ENCODE assay signal across 20 cellular contexts in genomic region chr9:12648921-12649320, GRCh38. TPM values are rescaled to one million over a fixed set of nuclear protein-coding genes. Genes with fewer than 3 reads are reported as not detected.
DNase-seq lines count a peak whose midpoint lies in the region; ATAC-seq, FAIRE-seq and TF ChIP-seq lines count a peak whose summit lies in the region.
"Had no signal": no experiment of that assay in that cellular context is flagged by ENCODE, and none has a peak within 500 bp of the region (broad histone marks: within the 10 kb centered on the region; RNA-seq: fewer than 3 reads in every experiment).

No MANE protein-coding gene starts in this region.

- H3K27me3 ChIP-seq in SK-N-SH (ENCODE audit: insufficient read depth), result no peaks in the 10 kb centered on the region
- no peaks in the 10 kb centered on the region for H3K27me3 ChIP-seq in neuron (ENCODE audit: insufficient read depth, low read length)

- H3K27me3 Mint-ChIP-seq in stimulated activated naive B cell treated with anti-CD40 and anti-IgM and Interleukin-4, amounts not matched to agents 10 μg/mL and 1 μg/mL and 100 μg/mL, for 72 hours, result no peaks in the 10 kb centered on the region
- H3K27me3 Mint-ChIP-seq: CD4-positive, CD25-positive, alpha-beta regulatory T cell; CD8-positive, alpha-beta memory T cell had no signal

- H3K4me3 Mint-ChIP-seq in stimulated activated naive B cell treated with anti-CD40 and anti-IgM and Interleukin-4, amounts not matched to agents 10 μg/mL and 1 μg/mL and 100 μg/mL, for 72 hours, result no peak overlapping the region
- H3K4me3 Mint-ChIP-seq: CD4-positive, CD25-positive, alpha-beta regulatory T cell; CD8-positive, alpha-beta memory T cell had no signal

- CTCF ChIA-PET in SK-N-SH (lab: Yijun Ruan, JAX), result interaction anchor here (1.3 to 2.1 kb wide), 3 partner anchors 9 to 53 kb away, joined by 3 to 13 read pairs (median 4); no protein-coding TSS in a partner anchor

- H3K4me3 ChIP-seq in SK-N-SH (ENCODE audit: low read depth in 2 of 2, low read length in 1 of 2), result no peak overlapping the region
- no peak overlapping the region for H3K4me3 ChIP-seq in neuron (ENCODE audit: low read length)
- H3K4me3 ChIP-seq: GM12878, GM23248 had no signal

- H2AFZ ChIP-seq in SK-N-SH (ENCODE audit: low read depth) (no peak overlapping the region), neuron (ENCODE audit: low read depth, low read length) (peak overlapping the region; percentile 46)
- H2AFZ ChIP-seq: GM23248 had no signal

- H4K20me1 ChIP-seq in SK-N-SH (ENCODE audit: insufficient read depth), result no peaks in the 10 kb centered on the region

- no peaks in the 10 kb centered on the region for H3K36me3 Mint-ChIP-seq in stimulated activated naive B cell treated with anti-CD40 and anti-IgM and Interleukin-4, amounts not matched to agents 10 μg/mL and 1 μg/mL and 100 μg/mL, for 72 hours
- H3K36me3 Mint-ChIP-seq: CD4-positive, CD25-positive, alpha-beta regulatory T cell; CD8-positive, alpha-beta memory T cell had no signal

- WGBS in SK-N-SH (ENCODE audit: low lambda C conversion rate), result 33% methylated on average over 1 of the region's 1 CpG

- H3K9me3 ChIP-seq in SK-N-SH (no peaks in the 10 kb centered on the region), neuron (ENCODE audit: low read length) (no peaks in the 10 kb centered on the region)

- H3K4me1 ChIP-seq in SK-N-SH (ENCODE audit: control insufficient read depth in 1 of 2, insufficient read depth in 2 of 2, low read depth in 1 of 2, low read length in 1 of 2) (peaks cover 0 to 4% of the 10 kb centered on the region in 2 experiments; a peak in 1 of 4 replicates), neuron (ENCODE audit: insufficient read depth, low read length) (no peaks in the 10 kb centered on the region)

- no peak for TF ChIP-seq CTCF in SK-N-SH (IDR thresholded peaks at IDR 0.05)

- DNase-seq in SK-N-SH, result peak; percentile 15
- no peak for DNase-seq in stimulated activated CD4-positive, alpha-beta T cell treated with anti-CD3 and anti-CD28 coated beads, Interleukin-4, amount 100 ng/mL, for 1 hour
- no peak for DNase-seq in stimulated activated naive B cell treated with anti-CD40 and anti-IgM and Interleukin-4, amounts not matched to agents 10 μg/mL and 1 μg/mL and 100 μg/mL, for 72 hours
- DNase-seq: 8988T; C1 segment of cervical spinal cord; CD4-positive, CD25-positive, alpha-beta regulatory T cell; CD8-positive, alpha-beta memory T cell; COR-L47; DMS 273 treated with DMSO at 0.1 percent for 48 hours; DMS53; DND-41; EL; GM23248; HCEC 1CT had no signal

- no peaks in the 10 kb centered on the region for H3K4me1 Mint-ChIP-seq in stimulated activated naive B cell treated with anti-CD40 and anti-IgM and Interleukin-4, amounts not matched to agents 10 μg/mL and 1 μg/mL and 100 μg/mL, for 72 hours
- H3K4me1 Mint-ChIP-seq: CD4-positive, CD25-positive, alpha-beta regulatory T cell; CD8-positive, alpha-beta memory T cell had no signal

- no peaks in the 10 kb centered on the region for H3K9me3 Mint-ChIP-seq in stimulated activated naive B cell treated with anti-CD40 and anti-IgM and Interleukin-4, amounts not matched to agents 10 μg/mL and 1 μg/mL and 100 μg/mL, for 72 hours

- H3F3A ChIP-seq in SK-N-SH (replicated peaks; ENCODE audit: insufficient read depth), result no peaks in the 10 kb centered on the region

- no peaks in the 10 kb centered on the region for H3K79me2 ChIP-seq in SK-N-SH (ENCODE audit: insufficient read depth)

- FAIRE-seq in TTC549 (lab: Jason Lieb, UNC), result peak; percentile 33
- FAIRE-seq: GM12878, H54 had no signal

- TF ChIP-seq RAD21 in SK-N-SH (IDR thresholded peaks at IDR 0.05; ENCODE audit: low read length), result no peak

- H3K27ac ChIP-seq in SK-N-SH (ENCODE audit: low read depth in 2 of 2, low read length in 1 of 2), result no peak overlapping the region
- H3K27ac ChIP-seq: GM23248 had no signal

- no peaks in the 10 kb centered on the region for H3K36me3 ChIP-seq in SK-N-SH (replicated peaks in 1 of 2; ENCODE audit: control insufficient read depth in 1 of 2, insufficient read depth in 2 of 2, low read length in 1 of 2)
- H3K36me3 ChIP-seq in neuron (ENCODE audit: insufficient read depth, low read length), result no peaks in the 10 kb centered on the region

- ATAC-seq in SK-N-SH treated with all-trans-retinoic acid at 6 μM for 48 hours, result no peak
- no peak for ATAC-seq in HG02588 (IDR thresholded peaks at IDR 0.05; ENCODE audit: unreplicated experiment)
- no peak for ATAC-seq in stimulated activated naive B cell treated with anti-CD40 and anti-IgM and Interleukin-4, amounts not matched to agents 10 μg/mL and 1 μg/mL and 100 μg/mL, for 72 hours (replicated peaks)
- ATAC-seq: GM12878 had no signal

- no peak overlapping the region for H3K9ac ChIP-seq in SK-N-SH
- H3K9ac ChIP-seq: GM23248 had no signal

- H3K27ac Mint-ChIP-seq in stimulated activated naive B cell treated with anti-CD40 and anti-IgM and Interleukin-4, amounts not matched to agents 10 μg/mL and 1 μg/mL and 100 μg/mL, for 72 hours, result no peak overlapping the region
- H3K27ac Mint-ChIP-seq: CD4-positive, CD25-positive, alpha-beta regulatory T cell; CD8-positive, alpha-beta memory T cell had no signal

- POLR2A ChIA-PET in SK-N-SH (lab: Yijun Ruan, JAX), result no interaction called here

- TF ChIP-seq EP300 in SK-N-SH (IDR thresholded peaks at IDR 0.05; ENCODE audit: borderline replicate concordance in 1 of 2, low read depth in 1 of 2, low read length in 1 of 2), result peak in 1 of 2 experiments; percentile 26; a peak in 1 of 4 replicates

- H3K4me2 ChIP-seq in SK-N-SH, result no peak overlapping the region

- no peaks in the 10 kb centered on the region for H3K9me2 ChIP-seq in SK-N-SH

TF ChIP-seq in SK-N-SH, 30 proteins besides CTCF, POLR2A, EP300 and RAD21 (continues in another document):
- TF ChIP-seq USF1 (IDR thresholded peaks at IDR 0.05; ENCODE audit: borderline replicate concordance, low read depth) (no peak), GATA2 (CRISPR knock-in tag; IDR thresholded peaks at IDR 0.05) (peak; percentile 74), TEAD4 (IDR thresholded peaks at IDR 0.05; ENCODE audit: borderline replicate concordance, insufficient read depth) (no peak), NRF1 (IDR thresholded peaks at IDR 0.05; ENCODE audit: low read depth, low read length) (no peak), PBX3 (IDR thresholded peaks at IDR 0.05) (no peak), POLR2AphosphoS5 (IDR thresholded peaks at IDR 0.05; ENCODE audit: low read depth, low read length) (no peak), RCOR1 (IDR thresholded peaks at IDR 0.05; ENCODE audit: low read length) (peak; percentile 58; the same call in 1 of the 2 replicates), FOSL2 (IDR thresholded peaks at IDR 0.05; ENCODE audit: borderline replicate concordance, low read depth) (no peak)

TF ChIP-seq in SK-N-SH treated with all-trans-retinoic acid at 6 μM for 48 hours, 23 proteins besides CTCF, POLR2A, EP300 and RAD21 (continues in another document):
- TF ChIP-seq TCF4 (CRISPR knock-in tag; IDR thresholded peaks at IDR 0.05; ENCODE audit: borderline replicate concordance) (no peak), ZNF70 (CRISPR knock-in tag; IDR thresholded peaks at IDR 0.05) (no peak), OSR1 (CRISPR knock-in tag; IDR thresholded peaks at IDR 0.05) (no peak), SNAI2 (CRISPR knock-in tag; IDR thresholded peaks at IDR 0.05) (no peak), GLIS3 (CRISPR knock-in tag; IDR thresholded peaks at IDR 0.05) (no peak), RARB (CRISPR knock-in tag; IDR thresholded peaks at IDR 0.05) (no peak), ZFP3 (CRISPR knock-in tag; IDR thresholded peaks at IDR 0.05) (no peak), CSRNP3 (CRISPR knock-in tag; IDR thresholded peaks at IDR 0.05) (no peak), CSDC2 (CRISPR knock-in tag; IDR thresholded peaks at IDR 0.05) (no peak), ZFP30 (CRISPR knock-in tag; IDR thresholded peaks at IDR 0.05) (no peak), ZNF8 (CRISPR knock-in tag; IDR thresholded peaks at IDR 0.05) (no peak), POU6F1 (CRISPR knock-in tag; IDR thresholded peaks at IDR 0.05; ENCODE audit: borderline replicate concordance, low read depth) (no peak), ARNTL (CRISPR knock-in tag; IDR thresholded peaks at IDR 0.05; ENCODE audit: borderline replicate concordance, low read depth) (no peak)

RNA-seq across cellular contexts. Expression of gene TYRP1, which starts 44.3 kb away (rescaled TPM):
- polyA plus RNA-seq in SK-N-SH (2012; rRNA removed), result 0.05 TPM in 1 of 2 replicates, not detected in the other
- polyA plus RNA-seq in SK-N-SH (2012; cell fraction: cytosol; rRNA removed), result 0.04 and 0.07 TPM in 2 replicates
- 0.09 TPM in 1 of 2 replicates, not detected in the other for polyA plus RNA-seq in SK-N-SH (2012; cell fraction: nucleus; rRNA removed)
- polyA plus RNA-seq: CD4-positive, CD25-positive, alpha-beta regulatory T cell; CD8-positive, alpha-beta memory T cell; GM23248 had no signal
